In the genomic region with DNA sequence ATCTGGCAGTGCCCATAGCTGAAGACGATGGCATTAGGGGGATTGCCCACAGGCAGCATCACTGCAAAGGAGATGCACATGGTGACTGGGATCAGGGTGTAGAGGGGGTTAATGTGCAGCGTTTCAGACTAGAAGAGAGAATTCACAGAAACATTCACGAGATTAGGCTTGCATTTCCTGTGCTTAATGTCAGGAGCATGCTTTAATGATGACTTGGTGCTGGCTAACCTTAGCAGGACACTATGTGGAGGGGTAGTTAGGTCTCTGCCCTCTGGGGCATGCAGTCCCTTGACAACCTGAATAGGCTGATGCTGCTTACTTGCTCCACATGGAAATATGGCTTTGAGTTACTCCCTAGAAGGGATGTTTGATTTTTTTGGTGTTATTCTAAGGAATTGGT, we compare ENCODE assay signal across 18 cellular contexts. TPM values are rescaled to one million over a fixed set of nuclear protein-coding genes. Genes with fewer than 3 reads are reported as not detected.
DNase-seq lines count a peak whose midpoint lies in the region; ATAC-seq, FAIRE-seq and TF ChIP-seq lines count a peak whose summit lies in the region.
"Had no signal": no experiment of that assay in that cellular context is flagged by ENCODE, and none has a peak within 500 bp of the region (broad histone marks: within the 10 kb centered on the region; RNA-seq: fewer than 3 reads in every experiment).

No MANE protein-coding gene starts in this region.

- no peaks in the 10 kb centered on the region for H3K36me3 ChIP-seq in breast epithelium
- peaks cover 6 to 7% of the 10 kb centered on the region in 2 experiments for H3K36me3 ChIP-seq in keratinocyte (ENCODE audit: control insufficient read depth in 2 of 2, extremely low read depth in 1 of 2, insufficient read depth in 2 of 2, low read length in 2 of 2)
- H3K36me3 ChIP-seq: pancreas, uterus had no signal

- H3K9me1 ChIP-seq in keratinocyte (ENCODE audit: control insufficient read depth, extremely low read depth, insufficient read depth, low read length): no peaks in the 10 kb centered on the region

- CTCF ChIA-PET in AG04450 (lab: Charles Lee): interaction anchor here (0.8 to 7.7 kb wide), 4 partner anchors 11 to 117 kb away, joined by 4 to 44 read pairs (median 6); no protein-coding TSS in a partner anchor

- peaks cover 1% of the 10 kb centered on the region for H3K79me2 ChIP-seq in keratinocyte (ENCODE audit: control insufficient read depth, insufficient read depth, low read length)

- intact Hi-C loops in breast epithelium (cut with DNase I; ENCODE audit: low total_unique reads): no loop called here

- TF ChIP-seq POLR2A in breast epithelium (IDR thresholded peaks at IDR 0.05): no peak

- no peaks in the 10 kb centered on the region for H4K20me1 ChIP-seq in keratinocyte (ENCODE audit: control insufficient read depth, extremely low read depth, insufficient read depth, low read length)

- H3K27me3 ChIP-seq in AG04450 (ENCODE audit: control insufficient read depth, insufficient read depth, low read length) (no peaks in the 10 kb centered on the region), breast epithelium (no peaks in the 10 kb centered on the region), keratinocyte (ENCODE audit: control insufficient read depth, extremely low read depth, insufficient read depth, low read length) (no peaks in the 10 kb centered on the region)
- H3K27me3 ChIP-seq: pancreas, uterus had no signal

- peak overlapping the region; percentile 24 for H3K27ac ChIP-seq in AG04450 (ENCODE audit: low read depth, low read length)
- H3K27ac ChIP-seq in breast epithelium: peak overlapping the region; percentile 36 to 71
- no peak overlapping the region for H3K27ac ChIP-seq in keratinocyte (ENCODE audit: control insufficient read depth, insufficient read depth, low read length)
- no peak overlapping the region for H3K27ac ChIP-seq in substantia nigra (ENCODE audit: low read depth, low read length, poor library complexity, severe bottlenecking)
- H3K27ac ChIP-seq: pancreas, uterus had no signal

- H3K4me3 ChIP-seq in AG04450 (ENCODE audit: low read depth, low read length) (no peak overlapping the region), breast epithelium (no peak overlapping the region), keratinocyte (ENCODE audit: control insufficient read depth in 2 of 3, extremely low read depth in 1 of 3, insufficient read depth in 2 of 3, low read depth in 1 of 3, low read length in 3 of 3) (peak overlapping the region in 2 of 3 experiments; percentile 7 to 16)
- H3K4me3 ChIP-seq: pancreas, uterus had no signal

- peak overlapping the region; percentile 61 for H3K4me2 ChIP-seq in keratinocyte (ENCODE audit: control insufficient read depth, extremely low read depth, insufficient read depth, low read depth, low read length)

- TF ChIP-seq CTCF in AG04450 (IDR thresholded peaks at IDR 0.05; ENCODE audit: low read depth, low read length): no peak
- TF ChIP-seq CTCF in breast epithelium (IDR thresholded peaks at IDR 0.05): no peak
- no peak for TF ChIP-seq CTCF in keratinocyte (optimal IDR thresholded peaks at IDR 0.05 in 1 of 3, IDR thresholded peaks at IDR 0.05 in 1 of 3, conservative IDR thresholded peaks at IDR 0.05 in 1 of 3; ENCODE audit: extremely low read depth in 1 of 3, insufficient read depth in 2 of 3, low read length in 3 of 3)

- H3K4me1 ChIP-seq in breast epithelium: peaks cover 0 to 11% of the 10 kb centered on the region in 2 donors
- H3K4me1 ChIP-seq in keratinocyte (ENCODE audit: control insufficient read depth, extremely low read depth, insufficient read depth, low read length): peaks cover 35% of the 10 kb centered on the region
- H3K4me1 ChIP-seq: uterus had no signal

- DNase-seq in AG04450 (ENCODE audit: low read depth, low spot score) (no peak), NCI-H226 (peak; percentile 74), breast epithelium (ENCODE audit: low spot score in 2 of 2) (no peak), keratinocyte (ENCODE audit: low read depth, low spot score) (no peak), substantia nigra (lab: John Stamatoyannopoulos, UW) (no peak), MV-4-11 (lab: John Stamatoyannopoulos, UW) (no peak), T-helper 9 cell (no peak)
- DNase-seq: activated CD4-positive, alpha-beta T cell treated with anti-CD3 and anti-CD28 coated beads, Interleukin-2, amount 50 U/mL, for 1 hour; COR-L47; GF-D8; kidney; NCI-H1105; pancreas; Right ventricle myocardium superior; stimulated activated CD4-positive, alpha-beta T cell treated with anti-CD3 and anti-CD28 coated beads, Interleukin-12 subunit alpha, Interleukin-12 subunit beta, amount 100 ng/mL, for 4 hours; uterus had no signal

- ATAC-seq in HG02610 (IDR thresholded peaks at IDR 0.05; ENCODE audit: unreplicated experiment): no peak

- no peak overlapping the region for H2AFZ ChIP-seq in keratinocyte (ENCODE audit: control insufficient read depth, low read length)

- POLR2A ChIA-PET in AG04450 (lab: Yijun Ruan, JAX): no interaction called here

- dilution Hi-C loops in keratinocyte (cut with MboI; ENCODE audit: extremely low pct_ligation_motif_present, low sequenced_read_pairs): no loop called here

- H3K9me3 ChIP-seq in AG04450 (ENCODE audit: control insufficient read depth, insufficient read depth, low read length): no peaks in the 10 kb centered on the region
- no peaks in the 10 kb centered on the region for H3K9me3 ChIP-seq in breast epithelium
- H3K9me3 ChIP-seq in keratinocyte (ENCODE audit: control insufficient read depth, low read depth, low read length): no peaks in the 10 kb centered on the region
- H3K9me3 ChIP-seq: pancreas, uterus had no signal

- H3K9ac ChIP-seq in keratinocyte (ENCODE audit: control insufficient read depth, extremely low read depth, insufficient read depth, low read length): no peak overlapping the region

- peak; percentile 81 for FAIRE-seq in keratinocyte (lab: Jason Lieb, UNC)
- FAIRE-seq: GM19239, kidney, pancreas had no signal

RNA-seq across cellular contexts. Expression of a gene that starts 21.8 kb away (rescaled TPM):
- polyA plus RNA-seq in AG04450 (2011; rRNA removed): 39.3 and 48.2 TPM in 2 replicates
- 9.7 and 15.9 TPM in 2 replicates for polyA minus RNA-seq in AG04450 (2011; rRNA and poly(A)+ RNA removed)
- total RNA-seq in breast epithelium: 10 to 100 TPM; 13.9 to 27.2 (median 18.4) TPM
- 16.6 to 30.5 TPM (median 24.8 TPM) in 3 replicates for polyA plus RNA-seq in keratinocyte
- polyA plus RNA-seq in keratinocyte (2011; ENCODE audit: low read depth): 5.7 TPM
- polyA plus RNA-seq in keratinocyte (2011; cell fraction: cytosol; rRNA removed): 21.2 and 34.3 TPM in 2 replicates
- polyA plus RNA-seq in keratinocyte (2011; cell fraction: nucleus; rRNA removed): 8.8 and 11.2 TPM in 2 replicates
- 23.6 and 31.3 TPM in 2 replicates for polyA plus RNA-seq in keratinocyte (2012; ENCODE audit: low replicate concordance)
- 6.4 to 13.8 TPM (median 7.7 TPM) in 3 replicates for polyA minus RNA-seq in keratinocyte
- 20.1 TPM for polyA minus RNA-seq in keratinocyte (2011; cell fraction: cytosol; rRNA and poly(A)+ RNA removed)
- polyA minus RNA-seq in keratinocyte (2011; cell fraction: nucleus; rRNA and poly(A)+ RNA removed): 4.3 and 8.8 TPM in 2 replicates

RNA-seq across cellular contexts. Expression of a gene that starts 43.9 kb away (rescaled TPM):
- polyA plus RNA-seq in AG04450 (2011; rRNA removed) (0.09 and 0.32 TPM in 2 replicates), keratinocyte (0.02 to 0.12 TPM (median 0.03 TPM) in 3 replicates)
- polyA minus RNA-seq in AG04450 (2011; rRNA and poly(A)+ RNA removed): 0.05 and 0.65 TPM in 2 replicates
- total RNA-seq in breast epithelium: under 1 TPM in 2 of 3 donors, not detected in 1; 0.29 to 0.32 TPM
- not detected for polyA plus RNA-seq in keratinocyte (2011; ENCODE audit: low read depth)
- 0.04 TPM in 1 of 2 replicates, not detected in the other for polyA plus RNA-seq in keratinocyte (2011; cell fraction: cytosol; rRNA removed)
- polyA plus RNA-seq in keratinocyte (2011; cell fraction: nucleus; rRNA removed): 0.23 TPM in 1 of 2 replicates, not detected in the other
- polyA plus RNA-seq in keratinocyte (2012; ENCODE audit: low replicate concordance): 0.29 and 0.62 TPM in 2 replicates
- polyA minus RNA-seq in keratinocyte: 0.07 TPM in 1 of 3 replicates, not detected in the others
- polyA minus RNA-seq in keratinocyte (2011; cell fraction: cytosol; rRNA and poly(A)+ RNA removed): not detected
- not detected in 2 replicates for polyA minus RNA-seq in keratinocyte (2011; cell fraction: nucleus; rRNA and poly(A)+ RNA removed)
- total RNA-seq: kidney, pancreas, Right ventricle myocardium superior had no signal

Comparison
In these comparisons a context has a peak if more than half of its experiments do, and no peak if none do; other contexts are left out.
1. H3K27ac ChIP-seq: peak in AG04450 (single experiment) and breast epithelium (2 of 2); none in keratinocyte (single experiment) and substantia nigra (single experiment).
2. H3K4me3 ChIP-seq: peak in keratinocyte (2 of 3); none in AG04450 (single experiment) and breast epithelium (0 of 3).